Comparison of ENCODE assay signal across 1 cellular context in the genomic region with DNA sequence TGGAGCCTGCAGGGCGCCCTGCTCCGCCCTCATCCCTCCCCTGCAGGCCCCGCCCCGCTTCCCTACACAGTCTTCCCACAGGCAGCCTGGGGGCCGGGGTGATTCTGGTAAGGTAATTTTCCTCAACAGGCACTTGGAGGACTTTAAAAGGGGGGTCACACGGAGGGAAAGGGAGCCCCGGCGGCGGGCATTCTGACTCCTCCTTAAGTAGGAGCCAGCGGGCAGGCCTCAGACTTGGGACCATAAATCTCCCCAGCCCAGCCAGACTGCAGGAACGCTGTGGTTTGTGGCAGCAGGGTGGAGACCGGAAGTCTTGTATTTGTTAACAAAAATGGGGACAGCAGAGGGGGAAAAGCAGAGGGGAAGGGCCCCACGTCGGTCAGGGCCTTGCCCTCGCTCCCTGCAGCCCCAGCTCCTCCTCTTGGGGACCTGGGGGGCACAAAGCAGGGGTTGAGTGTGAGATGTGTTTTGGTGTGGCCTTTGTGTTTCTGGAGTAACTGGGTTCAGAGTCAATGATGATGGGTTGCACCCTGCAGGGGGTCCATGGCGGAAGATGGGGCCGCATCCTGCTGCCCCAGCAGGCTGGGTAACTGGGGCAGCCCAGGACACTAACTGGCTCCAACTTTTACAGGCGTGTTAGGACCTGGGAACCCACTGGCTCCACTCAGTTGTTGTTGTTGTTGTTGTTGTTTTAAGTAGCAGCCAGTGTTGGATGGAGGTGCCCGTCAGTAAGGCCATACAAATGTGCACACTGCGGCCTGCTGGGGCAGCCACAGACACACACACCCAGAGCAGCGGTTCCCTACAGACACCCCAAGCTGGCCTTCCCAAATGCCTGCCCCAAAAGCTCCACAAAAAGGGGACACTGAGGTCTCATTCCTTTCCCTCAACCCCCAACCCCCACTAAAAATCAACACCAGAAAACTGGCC.
TF ChIP-seq lines count a peak whose summit lies in the region.

No MANE protein-coding gene starts in this region.

TF ChIP-seq in GM23338, 12 proteins besides CTCF, POLR2A, EP300 and RAD21 (continued from another document):
- TF ChIP-seq, protein P1, sequence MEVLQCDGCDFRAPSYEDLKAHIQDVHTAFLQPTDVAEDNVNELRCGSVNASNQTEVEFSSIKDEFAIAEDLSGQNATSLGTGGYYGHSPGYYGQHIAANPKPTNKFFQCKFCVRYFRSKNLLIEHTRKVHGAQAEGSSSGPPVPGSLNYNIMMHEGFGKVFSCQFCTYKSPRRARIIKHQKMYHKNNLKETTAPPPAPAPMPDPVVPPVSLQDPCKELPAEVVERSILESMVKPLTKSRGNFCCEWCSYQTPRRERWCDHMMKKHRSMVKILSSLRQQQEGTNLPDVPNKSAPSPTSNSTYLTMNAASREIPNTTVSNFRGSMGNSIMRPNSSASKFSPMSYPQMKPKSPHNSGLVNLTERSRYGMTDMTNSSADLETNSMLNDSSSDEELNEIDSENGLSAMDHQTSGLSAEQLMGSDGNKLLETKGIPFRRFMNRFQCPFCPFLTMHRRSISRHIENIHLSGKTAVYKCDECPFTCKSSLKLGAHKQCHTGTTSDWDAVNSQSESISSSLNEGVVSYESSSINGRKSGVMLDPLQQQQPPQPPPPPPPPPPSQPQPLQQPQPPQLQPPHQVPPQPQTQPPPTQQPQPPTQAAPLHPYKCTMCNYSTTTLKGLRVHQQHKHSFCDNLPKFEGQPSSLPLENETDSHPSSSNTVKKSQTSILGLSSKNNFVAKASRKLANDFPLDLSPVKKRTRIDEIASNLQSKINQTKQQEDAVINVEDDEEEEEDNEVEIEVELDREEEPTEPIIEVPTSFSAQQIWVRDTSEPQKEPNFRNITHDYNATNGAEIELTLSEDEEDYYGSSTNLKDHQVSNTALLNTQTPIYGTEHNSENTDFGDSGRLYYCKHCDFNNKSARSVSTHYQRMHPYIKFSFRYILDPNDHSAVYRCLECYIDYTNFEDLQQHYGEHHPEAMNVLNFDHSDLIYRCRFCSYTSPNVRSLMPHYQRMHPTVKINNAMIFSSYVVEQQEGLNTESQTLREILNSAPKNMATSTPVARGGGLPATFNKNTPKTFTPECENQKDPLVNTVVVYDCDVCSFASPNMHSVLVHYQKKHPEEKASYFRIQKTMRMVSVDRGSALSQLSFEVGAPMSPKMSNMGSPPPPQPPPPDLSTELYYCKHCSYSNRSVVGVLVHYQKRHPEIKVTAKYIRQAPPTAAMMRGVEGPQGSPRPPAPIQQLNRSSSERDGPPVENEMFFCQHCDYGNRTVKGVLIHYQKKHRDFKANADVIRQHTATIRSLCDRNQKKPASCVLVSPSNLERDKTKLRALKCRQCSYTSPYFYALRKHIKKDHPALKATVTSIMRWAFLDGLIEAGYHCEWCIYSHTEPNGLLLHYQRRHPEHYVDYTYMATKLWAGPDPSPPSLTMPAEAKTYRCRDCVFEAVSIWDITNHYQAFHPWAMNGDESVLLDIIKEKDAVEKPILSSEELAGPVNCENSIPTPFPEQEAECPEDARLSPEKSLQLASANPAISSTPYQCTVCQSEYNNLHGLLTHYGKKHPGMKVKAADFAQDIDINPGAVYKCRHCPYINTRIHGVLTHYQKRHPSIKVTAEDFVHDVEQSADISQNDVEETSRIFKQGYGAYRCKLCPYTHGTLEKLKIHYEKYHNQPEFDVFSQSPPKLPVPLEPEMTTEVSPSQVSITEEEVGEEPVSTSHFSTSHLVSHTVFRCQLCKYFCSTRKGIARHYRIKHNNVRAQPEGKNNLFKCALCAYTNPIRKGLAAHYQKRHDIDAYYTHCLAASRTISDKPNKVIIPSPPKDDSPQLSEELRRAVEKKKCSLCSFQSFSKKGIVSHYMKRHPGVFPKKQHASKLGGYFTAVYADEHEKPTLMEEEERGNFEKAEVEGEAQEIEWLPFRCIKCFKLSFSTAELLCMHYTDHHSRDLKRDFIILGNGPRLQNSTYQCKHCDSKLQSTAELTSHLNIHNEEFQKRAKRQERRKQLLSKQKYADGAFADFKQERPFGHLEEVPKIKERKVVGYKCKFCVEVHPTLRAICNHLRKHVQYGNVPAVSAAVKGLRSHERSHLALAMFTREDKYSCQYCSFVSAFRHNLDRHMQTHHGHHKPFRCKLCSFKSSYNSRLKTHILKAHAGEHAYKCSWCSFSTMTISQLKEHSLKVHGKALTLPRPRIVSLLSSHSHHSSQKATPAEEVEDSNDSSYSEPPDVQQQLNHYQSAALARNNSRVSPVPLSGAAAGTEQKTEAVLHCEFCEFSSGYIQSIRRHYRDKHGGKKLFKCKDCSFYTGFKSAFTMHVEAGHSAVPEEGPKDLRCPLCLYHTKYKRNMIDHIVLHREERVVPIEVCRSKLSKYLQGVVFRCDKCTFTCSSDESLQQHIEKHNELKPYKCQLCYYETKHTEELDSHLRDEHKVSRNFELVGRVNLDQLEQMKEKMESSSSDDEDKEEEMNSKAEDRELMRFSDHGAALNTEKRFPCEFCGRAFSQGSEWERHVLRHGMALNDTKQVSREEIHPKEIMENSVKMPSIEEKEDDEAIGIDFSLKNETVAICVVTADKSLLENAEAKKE (CRISPR knock-in tag; IDR thresholded peaks at IDR 0.05): no peak
TF ChIP-seq in GM23338: peak in this region for 0.
